19 cellular contexts compared by ENCODE assay signal in the genomic region with DNA sequence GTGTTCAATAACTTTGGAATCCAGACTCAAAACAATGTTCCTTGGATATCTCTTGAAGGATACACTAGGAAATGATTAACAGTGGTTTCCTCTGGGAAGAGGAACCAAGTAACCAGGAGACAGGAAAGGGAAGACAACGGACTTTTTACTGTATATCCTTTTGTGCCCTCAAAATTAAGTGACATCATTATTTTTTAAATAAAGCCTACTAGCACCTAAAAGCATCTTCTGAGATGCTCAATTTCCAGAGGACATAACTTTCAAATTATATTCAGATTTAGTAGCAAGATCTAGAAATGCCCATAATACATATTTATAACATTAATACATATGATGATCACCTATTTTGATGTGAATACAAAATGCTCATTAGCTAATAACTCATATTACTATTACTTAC.
"Had no signal": no experiment of that assay in that cellular context is flagged by ENCODE, and none has a peak within 500 bp of the region (broad histone marks: within the 10 kb centered on the region; RNA-seq: fewer than 3 reads in every experiment).

No MANE protein-coding gene starts in this region.

- H3K4me3 ChIP-seq: body of pancreas, coronary artery, lung, ovary, tibial artery, uterus had no signal

- H3K36me3 ChIP-seq: ovary, uterus had no signal

- H3K4me3 Mint-ChIP-seq: activated CD4-positive, alpha-beta memory T cell treated with anti-CD3 and anti-CD28 coated beads for 36 hours; activated CD8-positive, alpha-beta memory T cell treated with anti-CD3 and anti-CD28 coated beads, Interleukin-2, amount 10 ng/mL, durations not matched to agents 7 days and 5 days; activated T-cell treated with anti-CD3 and anti-CD28 coated beads, Interleukin-2, amount 50 U/mL, for 4 hours had no signal

- H3K9me3 ChIP-seq: body of pancreas, ovary, tibial artery, uterus had no signal

- H3K4me1 ChIP-seq: uterus had no signal

- H3K27me3 Mint-ChIP-seq: activated CD4-positive, alpha-beta memory T cell treated with anti-CD3 and anti-CD28 coated beads for 36 hours; activated CD8-positive, alpha-beta memory T cell treated with anti-CD3 and anti-CD28 coated beads, Interleukin-2, amount 10 ng/mL, durations not matched to agents 7 days and 5 days had no signal

- DNase-seq: activated CD4-positive, alpha-beta memory T cell treated with anti-CD3 and anti-CD28 coated beads for 36 hours; activated CD4-positive, alpha-beta T cell treated with anti-CD3 and anti-CD28 coated beads for 1 hour; activated CD8-positive, alpha-beta memory T cell treated with anti-CD3 and anti-CD28 coated beads, Interleukin-2, amount 10 ng/mL, durations not matched to agents 7 days and 5 days; activated effector memory CD4-positive, alpha-beta T cell treated with anti-CD3 and anti-CD28 coated beads, Interleukin-2, amount 50 U/mL, for 16 hours; activated T-cell treated with anti-CD3 and anti-CD28 coated beads, Interleukin-2, amount 50 U/mL, for 4 hours; amygdala; body of pancreas; caudate nucleus; effector memory CD4-positive, alpha-beta T cell; midbrain; ovary; stimulated activated CD4-positive, alpha-beta T cell treated with anti-CD3 and anti-CD28 coated beads, Interleukin-1b, Interleukin-23, amount 100 ng/mL, for 48 hours; T-helper 1 cell; tibial artery; uterus had no signal

- H3K9me3 Mint-ChIP-seq: activated CD4-positive, alpha-beta memory T cell treated with anti-CD3 and anti-CD28 coated beads for 36 hours; activated naive CD4-positive, alpha-beta T cell treated with anti-CD3 and anti-CD28 coated beads, Interleukin-2, amount 50 U/mL, for 72 hours; activated T-cell treated with anti-CD3 and anti-CD28 coated beads, Interleukin-2, amount 50 U/mL, for 4 hours had no signal

- H3K27ac ChIP-seq: body of pancreas, coronary artery, ovary, tibial artery, uterus, VCaP had no signal

- H3K27ac Mint-ChIP-seq: activated CD8-positive, alpha-beta memory T cell treated with anti-CD3 and anti-CD28 coated beads, Interleukin-2, amount 10 ng/mL, durations not matched to agents 7 days and 5 days; activated naive CD4-positive, alpha-beta T cell treated with anti-CD3 and anti-CD28 coated beads, Interleukin-2, amount 50 U/mL, for 72 hours had no signal

- H3K27me3 ChIP-seq: body of pancreas, ovary, tibial artery, uterus had no signal
